8 cellular contexts compared by ENCODE assay signal in genomic region chr9:93159601-93160418, GRCh38. TPM values are rescaled to one million over a fixed set of nuclear protein-coding genes. Genes with fewer than 3 reads are reported as not detected.
DNase-seq lines count a peak whose midpoint lies in the region; ATAC-seq and TF ChIP-seq lines count a peak whose summit lies in the region.

No MANE protein-coding gene starts in this region.

- no peak overlapping the region for H3K27ac ChIP-seq in fibroblast of lung (ENCODE audit: insufficient read depth, low read length)

- peak; percentile 63 for DNase-seq in COR-L47 (lab: John Stamatoyannopoulos, UW)
- peak; percentile 38 for DNase-seq in HS-5 (ENCODE audit: low read depth)
- peak; percentile 45 for DNase-seq in activated T-helper 1 cell treated with Interleukin-2 at 50 U/mL for 16 hours (ENCODE audit: low read depth)
- peak; percentile 62 to 70 for DNase-seq in fibroblast of lung (ENCODE audit: low read depth in 2 of 2)
- peak; percentile 93 for DNase-seq in neural crest cell (ENCODE audit: low read depth, low spot score)
- peak; percentile 73 to 78 for DNase-seq in stimulated activated naive CD8-positive, alpha-beta T cell treated with anti-CD3 and anti-CD28 coated beads, Interleukin-15, amount 100 ng/mL, for 72 hours

- H3K27me3 Mint-ChIP-seq in neural crest cell (ENCODE audit: low read depth), result no peaks in the 10 kb centered on the region
- H3K27me3 Mint-ChIP-seq in stimulated activated naive CD8-positive, alpha-beta T cell treated with anti-CD3 and anti-CD28 coated beads, Interleukin-15, amount 100 ng/mL, for 72 hours, result no peaks in the 10 kb centered on the region

- peaks cover 15% of the 10 kb centered on the region for H3K4me1 Mint-ChIP-seq in neural crest cell
- peaks cover 22% of the 10 kb centered on the region for H3K4me1 Mint-ChIP-seq in stimulated activated naive CD8-positive, alpha-beta T cell treated with anti-CD3 and anti-CD28 coated beads, Interleukin-15, amount 100 ng/mL, for 72 hours

- H3K36me3 ChIP-seq in fibroblast of lung (ENCODE audit: control insufficient read depth, insufficient read depth, low read length), result no peaks in the 10 kb centered on the region

- no peak overlapping the region for H3K4me3 Mint-ChIP-seq in neural crest cell
- H3K4me3 Mint-ChIP-seq in stimulated activated naive CD8-positive, alpha-beta T cell treated with anti-CD3 and anti-CD28 coated beads, Interleukin-15, amount 100 ng/mL, for 72 hours, result no peak overlapping the region

- H3K27me3 ChIP-seq in fibroblast of lung (ENCODE audit: control insufficient read depth, insufficient read depth, low read length), result peaks cover 5% of the 10 kb centered on the region

- peak; percentile 95 for ATAC-seq in GM19467 (IDR thresholded peaks at IDR 0.05; ENCODE audit: unreplicated experiment)
- peak; percentile 86 for ATAC-seq in stimulated activated naive CD8-positive, alpha-beta T cell treated with anti-CD3 and anti-CD28 coated beads, Interleukin-15, amount 100 ng/mL, for 72 hours

- H3K27ac Mint-ChIP-seq in neural crest cell (ENCODE audit: unreplicated experiment), result no peak overlapping the region
- H3K27ac Mint-ChIP-seq in stimulated activated naive CD8-positive, alpha-beta T cell treated with anti-CD3 and anti-CD28 coated beads, Interleukin-15, amount 100 ng/mL, for 72 hours, result no peak overlapping the region

- peak overlapping the region; percentile 7 for H2AFZ ChIP-seq in fibroblast of lung (ENCODE audit: low read length)

- no peak overlapping the region for H3K4me3 ChIP-seq in fibroblast of lung (replicated peaks in 1 of 4; ENCODE audit: control extremely low read depth in 1 of 4, insufficient read depth in 1 of 4, low read depth in 3 of 4, low read length in 4 of 4)

- no peaks in the 10 kb centered on the region for H4K20me1 ChIP-seq in fibroblast of lung (ENCODE audit: control insufficient read depth, extremely low read depth, insufficient read depth, low read length)

- TF ChIP-seq CTCF in fibroblast of lung (conservative IDR thresholded peaks at IDR 0.05 in 1 of 2, IDR thresholded peaks at IDR 0.05 in 1 of 2; ENCODE audit: low read depth in 1 of 2, low read length in 2 of 2), result peak; percentile 92 to 98
- TF ChIP-seq CTCF in neural crest cell (conservative IDR thresholded peaks at IDR 0.05), result peak; percentile 98

- H3K4me2 ChIP-seq in fibroblast of lung (ENCODE audit: extremely low read depth, insufficient read depth, low read length), result peak overlapping the region; percentile 13

- H3K36me3 Mint-ChIP-seq in neural crest cell (ENCODE audit: low read depth), result no peaks in the 10 kb centered on the region

- no peaks in the 10 kb centered on the region for H3K4me1 ChIP-seq in fibroblast of lung (ENCODE audit: control insufficient read depth, extremely low read depth, insufficient read depth, low read length)

- H3K79me2 ChIP-seq in fibroblast of lung (ENCODE audit: control insufficient read depth, insufficient read depth, low read length), result no peaks in the 10 kb centered on the region

- no peak overlapping the region for H3K9ac ChIP-seq in fibroblast of lung (ENCODE audit: insufficient read depth, low read length)

- no peaks in the 10 kb centered on the region for H3K9me3 ChIP-seq in fibroblast of lung (ENCODE audit: control insufficient read depth, insufficient read depth, low read depth, low read length)

- H3K9me3 Mint-ChIP-seq in neural crest cell, result no peaks in the 10 kb centered on the region
- no peaks in the 10 kb centered on the region for H3K9me3 Mint-ChIP-seq in stimulated activated naive CD8-positive, alpha-beta T cell treated with anti-CD3 and anti-CD28 coated beads, Interleukin-15, amount 100 ng/mL, for 72 hours

TF ChIP-seq in PFSK-1, 5 proteins besides CTCF, POLR2A, EP300 and RAD21:
- TF ChIP-seq SIN3A (IDR thresholded peaks at IDR 0.05; ENCODE audit: borderline replicate concordance, insufficient read depth, low read length) (0 out of 2 replicates have a peak, but pooled peaks have one; percentile 33), FOXP2 (optimal IDR thresholded peaks at IDR 0.05; ENCODE audit: borderline replicate concordance, extremely low read depth, extremely low read length, insufficient read depth) (peak; percentile 90)
- TF ChIP-seq, protein P1, sequence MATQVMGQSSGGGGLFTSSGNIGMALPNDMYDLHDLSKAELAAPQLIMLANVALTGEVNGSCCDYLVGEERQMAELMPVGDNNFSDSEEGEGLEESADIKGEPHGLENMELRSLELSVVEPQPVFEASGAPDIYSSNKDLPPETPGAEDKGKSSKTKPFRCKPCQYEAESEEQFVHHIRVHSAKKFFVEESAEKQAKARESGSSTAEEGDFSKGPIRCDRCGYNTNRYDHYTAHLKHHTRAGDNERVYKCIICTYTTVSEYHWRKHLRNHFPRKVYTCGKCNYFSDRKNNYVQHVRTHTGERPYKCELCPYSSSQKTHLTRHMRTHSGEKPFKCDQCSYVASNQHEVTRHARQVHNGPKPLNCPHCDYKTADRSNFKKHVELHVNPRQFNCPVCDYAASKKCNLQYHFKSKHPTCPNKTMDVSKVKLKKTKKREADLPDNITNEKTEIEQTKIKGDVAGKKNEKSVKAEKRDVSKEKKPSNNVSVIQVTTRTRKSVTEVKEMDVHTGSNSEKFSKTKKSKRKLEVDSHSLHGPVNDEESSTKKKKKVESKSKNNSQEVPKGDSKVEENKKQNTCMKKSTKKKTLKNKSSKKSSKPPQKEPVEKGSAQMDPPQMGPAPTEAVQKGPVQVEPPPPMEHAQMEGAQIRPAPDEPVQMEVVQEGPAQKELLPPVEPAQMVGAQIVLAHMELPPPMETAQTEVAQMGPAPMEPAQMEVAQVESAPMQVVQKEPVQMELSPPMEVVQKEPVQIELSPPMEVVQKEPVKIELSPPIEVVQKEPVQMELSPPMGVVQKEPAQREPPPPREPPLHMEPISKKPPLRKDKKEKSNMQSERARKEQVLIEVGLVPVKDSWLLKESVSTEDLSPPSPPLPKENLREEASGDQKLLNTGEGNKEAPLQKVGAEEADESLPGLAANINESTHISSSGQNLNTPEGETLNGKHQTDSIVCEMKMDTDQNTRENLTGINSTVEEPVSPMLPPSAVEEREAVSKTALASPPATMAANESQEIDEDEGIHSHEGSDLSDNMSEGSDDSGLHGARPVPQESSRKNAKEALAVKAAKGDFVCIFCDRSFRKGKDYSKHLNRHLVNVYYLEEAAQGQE (IDR thresholded peaks at IDR 0.05; ENCODE audit: insufficient read depth in 1 of 2, low read depth in 2 of 2, low read length in 2 of 2), result no peak

RNA-seq across cellular contexts. Expression of gene WNK2, which starts 24.1 kb away (rescaled TPM):
- 129 TPM for polyA plus RNA-seq in PFSK-1 (2012; ENCODE audit: insufficient read length, low read depth)
- total RNA-seq in fibroblast of lung (under 0.01 TPM in 1 of 2 replicates, not detected in the other), neural crest cell (27.8 and 34.3 TPM in 2 replicates)
- polyA plus RNA-seq in fibroblast of lung, result not detected in 2 replicates
- not detected in 2 replicates for polyA plus RNA-seq in fibroblast of lung (2012)
- not detected in 2 replicates for polyA minus RNA-seq in fibroblast of lung (ENCODE audit: low replicate concordance)

RNA-seq across cellular contexts. Expression of gene NINJ1, which starts 25.8 kb away (rescaled TPM):
- polyA plus RNA-seq in PFSK-1 (2012; ENCODE audit: insufficient read length, low read depth), result 226 TPM
- total RNA-seq in fibroblast of lung, result 56.2 and 59.9 TPM in 2 replicates
- 7.2 and 19.5 TPM in 2 replicates for polyA plus RNA-seq in fibroblast of lung
- 20.6 and 58.0 TPM in 2 replicates for polyA plus RNA-seq in fibroblast of lung (2012)
- polyA minus RNA-seq in fibroblast of lung (ENCODE audit: low replicate concordance), result 32.1 and 73.7 TPM in 2 replicates
- total RNA-seq in neural crest cell, result 17.8 and 19.9 TPM in 2 replicates

Comparison
In these comparisons a context has a peak if more than half of its experiments do, and no peak if none do; other contexts are left out.
1. DNase-seq: peak in every context shown above with its lines; median percentile 93 in neural crest cell; 76 in stimulated activated naive CD8-positive, alpha-beta T cell treated with anti-CD3 and anti-CD28 coated beads, Interleukin-15, amount 100 ng/mL, for 72 hours; 66 in fibroblast of lung; 63 in COR-L47; 45 in activated T-helper 1 cell treated with Interleukin-2 at 50 U/mL for 16 hours; 38 in HS-5.
2. RNA of gene WNK2, which starts 24.1 kb away (total RNA-seq): 27.8 to 34.3 TPM in neural crest cell; under 0.01 TPM in fibroblast of lung; every median in the first group is over 10 times any median in the second.